ENCODE assay signal across 23 cellular contexts in genomic region chr1:161188381-161188780, GRCh38. TPM values are rescaled to one million over a fixed set of nuclear protein-coding genes. Genes with fewer than 3 reads are reported as not detected.
DNase-seq lines count a peak whose midpoint lies in the region; ATAC-seq lines count a peak whose summit lies in the region.
"Had no signal": no experiment of that assay in that cellular context is flagged by ENCODE, and none has a peak within 500 bp of the region (broad histone marks: within the 10 kb centered on the region; RNA-seq: fewer than 3 reads in every experiment).

No MANE protein-coding gene starts in this region.

- peaks cover 52% of the 10 kb centered on the region for H3K4me1 Mint-ChIP-seq in T-helper 2 cell treated with Interferon-gamma antibody and Interleukin-4, amounts not matched to agents 5 μg/mL and 100 μg/mL, for 36 hours (ENCODE audit: low read depth)
- H3K4me1 Mint-ChIP-seq in CD4-positive, CD25-positive, alpha-beta regulatory T cell, result peaks cover 17 to 74% (median 47%) of the 10 kb centered on the region in 4 donors
- peaks cover 58% of the 10 kb centered on the region for H3K4me1 Mint-ChIP-seq in activated naive CD8-positive, alpha-beta T cell treated with anti-CD3 and anti-CD28 coated beads for 36 hours
- H3K4me1 Mint-ChIP-seq in naive thymus-derived CD4-positive, alpha-beta T cell, result peaks cover 57 to 79% (median 66%) of the 10 kb centered on the region in 7 donors

- CTCF ChIA-PET in naive thymus-derived CD4-positive, alpha-beta T cell (lab: Charles Lee), result interaction anchor here (0.6 to 1.3 kb wide), 3 partner anchors 16 to 102 kb away, joined by 3 to 4 read pairs (median 3); partner anchors contain the start of gene PPOX

- POLR2A ChIA-PET in naive thymus-derived CD4-positive, alpha-beta T cell (lab: Charles Lee), result interaction anchor here (0.6 to 29.1 kb wide), 9 partner anchors 8 to 549 kb away, joined by 3 to 508 read pairs (median 4); partner anchors contain the start of genes ADAMTS4, APOA2, B4GALT3 and FCER1G

- no peak for DNase-seq in T-helper 2 cell treated with Interferon-gamma antibody and Interleukin-4, amounts not matched to agents 5 μg/mL and 100 μg/mL, for 36 hours (ENCODE audit: low spot score)
- DNase-seq in T-helper 2 cell, result no peak
- DNase-seq in CD4-positive, CD25-positive, alpha-beta regulatory T cell, result no peak
- no peak for DNase-seq in activated naive CD8-positive, alpha-beta T cell treated with anti-CD3 and anti-CD28 coated beads for 36 hours
- no peak for DNase-seq in naive thymus-derived CD4-positive, alpha-beta T cell
- DNase-seq in NK-92 (lab: John Stamatoyannopoulos, UW; ENCODE audit: unreplicated experiment), result no peak
- DNase-seq in ecto neural progenitor cell (ENCODE audit: low spot score), result no peak
- DNase-seq: 8988T; activated CD4-positive, CD25-positive, alpha-beta regulatory T cell; activated effector memory CD4-positive, alpha-beta T cell treated with anti-CD3 and anti-CD28 coated beads, Interleukin-2, amount 50 U/mL, for 16 hours; AML-193; caudate nucleus; foreskin keratinocyte; Kasumi-1; left ventricle myocardium inferior; NCI-H1694 treated with DMSO at 0.1 percent for 48 hours; NCI-H2171 treated with DMSO at 0.1 percent for 48 hours; NCI-H526 treated with DMSO at 0.1 percent for 48 hours; psoas muscle; RPMI8226 had no signal

- H3K9me3 Mint-ChIP-seq in T-helper 2 cell treated with Interferon-gamma antibody and Interleukin-4, amounts not matched to agents 5 μg/mL and 100 μg/mL, for 36 hours, result no peaks in the 10 kb centered on the region
- H3K9me3 Mint-ChIP-seq in CD4-positive, CD25-positive, alpha-beta regulatory T cell, result no peaks in the 10 kb centered on the region
- no peaks in the 10 kb centered on the region for H3K9me3 Mint-ChIP-seq in activated naive CD8-positive, alpha-beta T cell treated with anti-CD3 and anti-CD28 coated beads for 36 hours
- peaks cover 0 to 2% (median 0%) of the 10 kb centered on the region in 11 donors for H3K9me3 Mint-ChIP-seq in naive thymus-derived CD4-positive, alpha-beta T cell

- H3K27ac ChIP-seq in CD4-positive, CD25-positive, alpha-beta regulatory T cell (ENCODE audit: insufficient read depth, low read length, poor library complexity, severe bottlenecking), result peak overlapping the region; percentile 80
- H3K27ac ChIP-seq in naive thymus-derived CD4-positive, alpha-beta T cell (ENCODE audit: low read depth, low read length), result no peak overlapping the region
- H3K27ac ChIP-seq: foreskin keratinocyte, left ventricle myocardium inferior, psoas muscle, SK-N-MC had no signal

- H3K27me3 ChIP-seq in CD4-positive, CD25-positive, alpha-beta regulatory T cell (ENCODE audit: control insufficient read depth, insufficient read depth, low read length), result no peaks in the 10 kb centered on the region
- H3K27me3 ChIP-seq in naive thymus-derived CD4-positive, alpha-beta T cell (ENCODE audit: control insufficient read depth in 2 of 2, insufficient read depth in 2 of 2, low read length in 2 of 2), result no peaks in the 10 kb centered on the region
- H3K27me3 ChIP-seq: foreskin keratinocyte, hepatocyte had no signal

- ATAC-seq in CD4-positive, CD25-positive, alpha-beta regulatory T cell (ENCODE audit: low read depth in 2 of 2), result no peak
- ATAC-seq in naive thymus-derived CD4-positive, alpha-beta T cell, result no peak
- no peak for ATAC-seq in HG02981 (IDR thresholded peaks at IDR 0.05; ENCODE audit: unreplicated experiment)
- ATAC-seq: foreskin keratinocyte, psoas muscle had no signal

- H3K36me3 Mint-ChIP-seq in T-helper 2 cell treated with Interferon-gamma antibody and Interleukin-4, amounts not matched to agents 5 μg/mL and 100 μg/mL, for 36 hours (ENCODE audit: low read depth), result no peaks in the 10 kb centered on the region
- H3K36me3 Mint-ChIP-seq in CD4-positive, CD25-positive, alpha-beta regulatory T cell, result peaks cover 3% of the 10 kb centered on the region
- no peaks in the 10 kb centered on the region for H3K36me3 Mint-ChIP-seq in activated naive CD8-positive, alpha-beta T cell treated with anti-CD3 and anti-CD28 coated beads for 36 hours
- H3K36me3 Mint-ChIP-seq in naive thymus-derived CD4-positive, alpha-beta T cell, result peaks cover 0 to 10% (median 0%) of the 10 kb centered on the region in 5 donors

- peaks cover 78% of the 10 kb centered on the region for H3K4me1 ChIP-seq in CD4-positive, CD25-positive, alpha-beta regulatory T cell (ENCODE audit: control insufficient read depth, insufficient read depth, low read length, poor library complexity, severe bottlenecking)
- H3K4me1 ChIP-seq in naive thymus-derived CD4-positive, alpha-beta T cell (ENCODE audit: control insufficient read depth in 2 of 2, insufficient read depth in 2 of 2, low read length in 2 of 2), result peaks cover 58 to 60% of the 10 kb centered on the region in 2 donors
- H3K4me1 ChIP-seq: foreskin keratinocyte had no signal

- no peaks in the 10 kb centered on the region for H3K36me3 ChIP-seq in CD4-positive, CD25-positive, alpha-beta regulatory T cell (ENCODE audit: control insufficient read depth, insufficient read depth, low read length)
- H3K36me3 ChIP-seq in naive thymus-derived CD4-positive, alpha-beta T cell (ENCODE audit: control insufficient read depth in 2 of 3, insufficient read depth in 3 of 3, low read length in 3 of 3), result no peaks in the 10 kb centered on the region

- peak overlapping the region; percentile 11 for H3K27ac Mint-ChIP-seq in T-helper 2 cell treated with Interferon-gamma antibody and Interleukin-4, amounts not matched to agents 5 μg/mL and 100 μg/mL, for 36 hours
- H3K27ac Mint-ChIP-seq in CD4-positive, CD25-positive, alpha-beta regulatory T cell, result peak overlapping the region; percentile 80 to 98 (median 92)
- H3K27ac Mint-ChIP-seq in activated naive CD8-positive, alpha-beta T cell treated with anti-CD3 and anti-CD28 coated beads for 36 hours, result peak overlapping the region; percentile 50
- H3K27ac Mint-ChIP-seq in naive thymus-derived CD4-positive, alpha-beta T cell, result peak overlapping the region; percentile 45 to 99 (median 77)

- intact Hi-C loops in naive thymus-derived CD4-positive, alpha-beta T cell (cut with micrococcal nuclease), result no loop called here

- H3K27me3 Mint-ChIP-seq in T-helper 2 cell treated with Interferon-gamma antibody and Interleukin-4, amounts not matched to agents 5 μg/mL and 100 μg/mL, for 36 hours (ENCODE audit: low read depth), result no peaks in the 10 kb centered on the region
- H3K27me3 Mint-ChIP-seq in CD4-positive, CD25-positive, alpha-beta regulatory T cell, result no peaks in the 10 kb centered on the region
- no peaks in the 10 kb centered on the region for H3K27me3 Mint-ChIP-seq in activated naive CD8-positive, alpha-beta T cell treated with anti-CD3 and anti-CD28 coated beads for 36 hours
- H3K27me3 Mint-ChIP-seq in naive thymus-derived CD4-positive, alpha-beta T cell, result no peaks in the 10 kb centered on the region

- H3K9me3 ChIP-seq in CD4-positive, CD25-positive, alpha-beta regulatory T cell (ENCODE audit: control insufficient read depth in 2 of 2, low read length in 2 of 2), result no peaks in the 10 kb centered on the region
- H3K9me3 ChIP-seq in naive thymus-derived CD4-positive, alpha-beta T cell (ENCODE audit: control insufficient read depth in 2 of 3, low read length in 3 of 3), result no peaks in the 10 kb centered on the region
- H3K9me3 ChIP-seq: left ventricle myocardium inferior, psoas muscle had no signal

- no peak overlapping the region for H3K4me3 ChIP-seq in CD4-positive, CD25-positive, alpha-beta regulatory T cell (ENCODE audit: low read depth, low read length)
- no peak overlapping the region for H3K4me3 ChIP-seq in naive thymus-derived CD4-positive, alpha-beta T cell (ENCODE audit: low read length)
- H3K4me3 ChIP-seq: hepatocyte, left ventricle myocardium inferior, psoas muscle, SK-N-MC had no signal

- no peak overlapping the region for H3K4me3 Mint-ChIP-seq in T-helper 2 cell treated with Interferon-gamma antibody and Interleukin-4, amounts not matched to agents 5 μg/mL and 100 μg/mL, for 36 hours
- peak overlapping the region in 2 of 4 donors; percentile 48 to 55 for H3K4me3 Mint-ChIP-seq in CD4-positive, CD25-positive, alpha-beta regulatory T cell
- no peak overlapping the region for H3K4me3 Mint-ChIP-seq in activated naive CD8-positive, alpha-beta T cell treated with anti-CD3 and anti-CD28 coated beads for 36 hours
- H3K4me3 Mint-ChIP-seq in naive thymus-derived CD4-positive, alpha-beta T cell, result peak overlapping the region in 7 of 10 donors; percentile 23 to 52 (median 43)

RNA-seq across cellular contexts. Expression of gene ADAMTS4, which starts 10.5 kb away (rescaled TPM):
- total RNA-seq in CD4-positive, CD25-positive, alpha-beta regulatory T cell, result 5.3 TPM
- 1 to 10 TPM in 1 of 4 donors, under 1 TPM in 2, not detected in 1; 0.36 to 1.4 (median 0.37) TPM for polyA plus RNA-seq in CD4-positive, CD25-positive, alpha-beta regulatory T cell
- total RNA-seq in activated naive CD8-positive, alpha-beta T cell treated with anti-CD3 and anti-CD28 coated beads for 36 hours, result 1 to 10 TPM; 2.5 to 3.8 TPM
- total RNA-seq in naive thymus-derived CD4-positive, alpha-beta T cell, result 1 to 10 TPM in 4 of 5 experiments, under 1 TPM in 1; 0.70 to 3.3 (median 1.6) TPM
- polyA plus RNA-seq in naive thymus-derived CD4-positive, alpha-beta T cell, result under 1 TPM; 0.21 to 0.38 TPM

RNA-seq across cellular contexts. Expression of gene B4GALT3, which starts 11.1 kb away (rescaled TPM):
- total RNA-seq in CD4-positive, CD25-positive, alpha-beta regulatory T cell, result 68.1 TPM
- polyA plus RNA-seq in CD4-positive, CD25-positive, alpha-beta regulatory T cell, result 100 to 1,000 TPM in 1 of 4 donors, 10 to 100 TPM in 3; 75.6 to 104 (median 84.9) TPM
- 10 to 100 TPM; 49.5 to 53.9 TPM for total RNA-seq in activated naive CD8-positive, alpha-beta T cell treated with anti-CD3 and anti-CD28 coated beads for 36 hours
- 10 to 100 TPM; 40.5 to 83.7 (median 54.3) TPM for total RNA-seq in naive thymus-derived CD4-positive, alpha-beta T cell
- polyA plus RNA-seq in naive thymus-derived CD4-positive, alpha-beta T cell, result 10 to 100 TPM; 36.2 to 52.5 TPM

RNA-seq across cellular contexts. Expression of gene NDUFS2, which starts 13.8 kb away (rescaled TPM):
- total RNA-seq in CD4-positive, CD25-positive, alpha-beta regulatory T cell, result 67.5 TPM
- polyA plus RNA-seq in CD4-positive, CD25-positive, alpha-beta regulatory T cell, result 100 to 1,000 TPM; 107 to 128 (median 117) TPM
- total RNA-seq in activated naive CD8-positive, alpha-beta T cell treated with anti-CD3 and anti-CD28 coated beads for 36 hours, result 10 to 100 TPM; 87.7 to 95.8 TPM
- 100 to 1,000 TPM in 2 of 5 experiments, 10 to 100 TPM in 3; 64.1 to 131 (median 85.3) TPM for total RNA-seq in naive thymus-derived CD4-positive, alpha-beta T cell
- polyA plus RNA-seq in naive thymus-derived CD4-positive, alpha-beta T cell, result 100 to 1,000 TPM in 1 of 2 donors, 10 to 100 TPM in 1; 94.6 to 102 TPM

RNA-seq across cellular contexts. Expression of gene PPOX, which starts 22.2 kb away (rescaled TPM):
- total RNA-seq in CD4-positive, CD25-positive, alpha-beta regulatory T cell, result 45.3 TPM
- 10 to 100 TPM; 18.0 to 32.9 (median 22.3) TPM for polyA plus RNA-seq in CD4-positive, CD25-positive, alpha-beta regulatory T cell
- 10 to 100 TPM; 20.1 to 20.8 TPM for total RNA-seq in activated naive CD8-positive, alpha-beta T cell treated with anti-CD3 and anti-CD28 coated beads for 36 hours
- 10 to 100 TPM; 39.7 to 76.2 (median 43.4) TPM for total RNA-seq in naive thymus-derived CD4-positive, alpha-beta T cell
- polyA plus RNA-seq in naive thymus-derived CD4-positive, alpha-beta T cell, result 10 to 100 TPM; 20.1 to 22.9 TPM

RNA-seq across cellular contexts. Expression of gene FCER1G, which starts 26.7 kb away (rescaled TPM):
- 2.9 TPM for total RNA-seq in CD4-positive, CD25-positive, alpha-beta regulatory T cell
- polyA plus RNA-seq in CD4-positive, CD25-positive, alpha-beta regulatory T cell, result 100 to 1,000 TPM in 2 of 4 donors, 10 to 100 TPM in 2; 48.4 to 121 (median 101) TPM
- 1 to 10 TPM; 1.2 to 3.0 TPM for total RNA-seq in activated naive CD8-positive, alpha-beta T cell treated with anti-CD3 and anti-CD28 coated beads for 36 hours
- 100 to 1,000 TPM in 1 of 5 experiments, 10 to 100 TPM in 3, 1 to 10 TPM in 1; 2.6 to 171 (median 14.5) TPM for total RNA-seq in naive thymus-derived CD4-positive, alpha-beta T cell
- 1 to 10 TPM; 2.7 to 5.1 TPM for polyA plus RNA-seq in naive thymus-derived CD4-positive, alpha-beta T cell

Comparison
In these comparisons a context has a peak if more than half of its experiments do, and no peak if none do; other contexts are left out.
1. H3K27ac Mint-ChIP-seq: peak in every context shown above with its lines; median percentile 92 in CD4-positive, CD25-positive, alpha-beta regulatory T cell; 77 in naive thymus-derived CD4-positive, alpha-beta T cell; 50 in activated naive CD8-positive, alpha-beta T cell treated with anti-CD3 and anti-CD28 coated beads for 36 hours; 11 in T-helper 2 cell treated with Interferon-gamma antibody and Interleukin-4, amounts not matched to agents 5 μg/mL and 100 μg/mL, for 36 hours.
2. H3K4me3 Mint-ChIP-seq: peak in naive thymus-derived CD4-positive, alpha-beta T cell (7 of 10); none in T-helper 2 cell treated with Interferon-gamma antibody and Interleukin-4, amounts not matched to agents 5 μg/mL and 100 μg/mL, for 36 hours (single experiment) and activated naive CD8-positive, alpha-beta T cell treated with anti-CD3 and anti-CD28 coated beads for 36 hours (single experiment).